ENCODE assay signal across 9 cellular contexts in the genomic region with DNA sequence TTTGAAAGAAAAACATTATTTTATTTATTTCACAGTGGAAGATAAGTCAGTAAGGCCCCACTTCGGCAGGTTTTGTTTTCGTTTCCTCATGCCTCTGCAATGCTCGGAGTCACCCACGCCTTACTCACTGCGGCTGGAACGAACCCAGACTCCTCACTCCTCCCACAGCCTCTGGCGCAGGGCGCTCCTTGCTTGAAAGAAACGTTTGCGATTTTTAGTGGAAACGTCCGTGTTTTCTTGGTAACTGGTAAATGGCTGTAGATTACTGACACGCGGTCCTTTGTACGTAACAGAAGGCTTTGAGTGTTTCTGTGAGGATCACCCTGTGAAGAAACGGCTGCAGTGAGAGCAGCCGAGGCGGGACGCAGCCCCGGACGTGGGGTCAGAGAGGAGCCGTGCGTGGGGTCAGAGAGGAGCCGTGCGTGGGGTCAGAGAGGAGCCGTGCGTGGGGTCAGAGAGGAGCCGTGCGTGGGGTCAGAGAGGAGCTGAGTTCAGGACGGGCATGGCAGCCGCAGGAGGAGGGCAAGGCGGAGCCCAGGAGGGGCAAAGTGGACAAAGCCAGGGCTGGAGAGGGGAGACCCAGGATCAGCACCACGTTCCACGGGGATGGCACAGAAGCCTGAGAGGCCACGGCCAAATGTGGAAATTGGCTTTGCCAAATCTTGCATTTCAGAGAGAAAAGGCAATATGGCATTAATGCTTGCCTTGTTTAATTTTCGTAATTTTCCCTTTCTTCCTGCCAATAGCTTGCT.
DNase-seq lines count a peak whose midpoint lies in the region; ATAC-seq and TF ChIP-seq lines count a peak whose summit lies in the region.
"Had no signal": no experiment of that assay in that cellular context is flagged by ENCODE, and none has a peak within 500 bp of the region (broad histone marks: within the 10 kb centered on the region; RNA-seq: fewer than 3 reads in every experiment).

No MANE protein-coding gene starts in this region.

- no peaks in the 10 kb centered on the region for H3K9me3 ChIP-seq in CD8-positive, alpha-beta memory T cell (ENCODE audit: low read length)
- H3K9me3 ChIP-seq in SK-N-SH, result no peaks in the 10 kb centered on the region
- H3K9me3 ChIP-seq in heart left ventricle, result no peaks in the 10 kb centered on the region

- peaks cover 0 to 2% (median 0%) of the 10 kb centered on the region in 5 donors for H3K9me3 Mint-ChIP-seq in CD8-positive, alpha-beta memory T cell

- ATAC-seq in heart left ventricle, result peak; percentile 63 to 95 (median 92)

- H3K27ac Mint-ChIP-seq in CD8-positive, alpha-beta memory T cell, result no peak overlapping the region

- no peaks in the 10 kb centered on the region for H3F3A ChIP-seq in SK-N-SH (replicated peaks; ENCODE audit: insufficient read depth)

- no peak overlapping the region for H3K4me3 Mint-ChIP-seq in CD8-positive, alpha-beta memory T cell

- peaks cover 0 to 4% of the 10 kb centered on the region in 2 donors for H3K27me3 Mint-ChIP-seq in CD8-positive, alpha-beta memory T cell

- no peak for TF ChIP-seq RAD21 in SK-N-SH (IDR thresholded peaks at IDR 0.05; ENCODE audit: low read length)

- POLR2A ChIA-PET in CD8-positive, alpha-beta memory T cell (lab: Charles Lee), result no interaction called here
- POLR2A ChIA-PET in SK-N-SH (lab: Yijun Ruan, JAX), result no interaction called here

- H3K9ac ChIP-seq in SK-N-SH (peak overlapping the region; percentile 61), rectal smooth muscle tissue (ENCODE audit: low read length) (peak overlapping the region; percentile 10)

- TF ChIP-seq CTCF in SK-N-SH (IDR thresholded peaks at IDR 0.05) (no peak), heart left ventricle (IDR thresholded peaks at IDR 0.05) (no peak)

- H3K27ac ChIP-seq in CD8-positive, alpha-beta memory T cell (ENCODE audit: low read depth, low read length), result peak overlapping the region; percentile 48
- H3K27ac ChIP-seq in SK-N-SH (ENCODE audit: low read depth in 2 of 2, low read length in 1 of 2), result peak overlapping the region; percentile 43 to 58; a peak in 3 of 4 replicates
- peak overlapping the region; percentile 5 to 84 (median 74) for H3K27ac ChIP-seq in heart left ventricle
- H3K27ac ChIP-seq in rectal smooth muscle tissue (ENCODE audit: low read depth, low read length), result peak overlapping the region; percentile 81

- H3K79me2 ChIP-seq in SK-N-SH (ENCODE audit: insufficient read depth), result no peaks in the 10 kb centered on the region

- peak overlapping the region; percentile 76 for H2AFZ ChIP-seq in SK-N-SH (ENCODE audit: low read depth)

- CTCF ChIA-PET in CD8-positive, alpha-beta memory T cell (lab: Charles Lee), result no interaction called here
- CTCF ChIA-PET in SK-N-SH (lab: Yijun Ruan, JAX), result interaction anchor here (0.8 to 1.3 kb wide), 2 partner anchors 11 to 12 kb away, joined by 3 read pairs; no protein-coding TSS in a partner anchor

- H3K36me3 ChIP-seq in CD8-positive, alpha-beta memory T cell (ENCODE audit: insufficient read depth, low read length), result no peaks in the 10 kb centered on the region
- H3K36me3 ChIP-seq in SK-N-SH (replicated peaks in 1 of 2; ENCODE audit: control insufficient read depth in 1 of 2, insufficient read depth in 2 of 2, low read length in 1 of 2) (no peaks in the 10 kb centered on the region), heart left ventricle (no peaks in the 10 kb centered on the region), rectal smooth muscle tissue (ENCODE audit: control insufficient read depth, insufficient read depth, low read length) (no peaks in the 10 kb centered on the region)

- H3K9me2 ChIP-seq in SK-N-SH, result no peaks in the 10 kb centered on the region

- 57% methylated on average over 36 of the region's 36 CpGs for WGBS in SK-N-SH (ENCODE audit: low lambda C conversion rate)
- WGBS in heart left ventricle, 4 donors, result 68 to 76% (median 72%) methylated on average over 36 of the region's 36 CpGs

- H3K4me3 ChIP-seq in CD8-positive, alpha-beta memory T cell (ENCODE audit: low read length), result no peak overlapping the region
- peak overlapping the region; percentile 31 to 44 for H3K4me3 ChIP-seq in SK-N-SH (ENCODE audit: low read depth in 2 of 2, low read length in 1 of 2)
- H3K4me3 ChIP-seq in heart left ventricle, result peak overlapping the region in 10 of 12 donors; percentile 10 to 55 (median 40)
- peak overlapping the region; percentile 50 for H3K4me3 ChIP-seq in rectal smooth muscle tissue (ENCODE audit: low read length)

- no peaks in the 10 kb centered on the region for H3K27me3 ChIP-seq in CD8-positive, alpha-beta memory T cell (ENCODE audit: insufficient read depth, low read length, poor library complexity, severe bottlenecking)
- H3K27me3 ChIP-seq in SK-N-SH (ENCODE audit: insufficient read depth) (no peaks in the 10 kb centered on the region), heart left ventricle (no peaks in the 10 kb centered on the region), rectal smooth muscle tissue (ENCODE audit: control insufficient read depth, insufficient read depth, low read length) (no peaks in the 10 kb centered on the region)

- H3K4me1 ChIP-seq in CD8-positive, alpha-beta memory T cell (ENCODE audit: insufficient read depth, low read length), result no peaks in the 10 kb centered on the region
- H3K4me1 ChIP-seq in SK-N-SH (ENCODE audit: control insufficient read depth in 1 of 2, insufficient read depth in 2 of 2, low read depth in 1 of 2, low read length in 1 of 2), result no peaks in the 10 kb centered on the region; a peak in 2 of 4 replicates
- H3K4me1 ChIP-seq in heart left ventricle, result peaks cover 0 to 10% (median 0%) of the 10 kb centered on the region in 12 donors
- peaks cover 5% of the 10 kb centered on the region for H3K4me1 ChIP-seq in rectal smooth muscle tissue (ENCODE audit: control insufficient read depth, insufficient read depth, low read length)

- H3K4me2 ChIP-seq in SK-N-SH, result peak overlapping the region; percentile 61

- intact Hi-C loops in heart left ventricle (cut with DNase I), result no loop called here

- no peak for DNase-seq in CD8-positive, alpha-beta memory T cell
- DNase-seq in SK-N-SH, result peak; percentile 57
- peak; percentile 70 to 79 (median 72) for DNase-seq in heart left ventricle
- no peak for DNase-seq in UCSD-AML1 (lab: John Stamatoyannopoulos, UW; ENCODE audit: unreplicated experiment)
- no peak for DNase-seq in globus pallidus (ENCODE audit: low spot score)
- DNase-seq in NCI-H69 (lab: John Stamatoyannopoulos, UW), result no peak
- no peak for DNase-seq in NCI-H2196 (lab: John Stamatoyannopoulos, UW; ENCODE audit: unreplicated experiment)
- DNase-seq: NCI-H1694 treated with DMSO at 0.1 percent for 48 hours had no signal

- no peak for TF ChIP-seq EP300 in SK-N-SH (IDR thresholded peaks at IDR 0.05; ENCODE audit: borderline replicate concordance in 1 of 2, low read depth in 1 of 2, low read length in 1 of 2)

- no peaks in the 10 kb centered on the region for H3K4me1 Mint-ChIP-seq in CD8-positive, alpha-beta memory T cell

- H4K20me1 ChIP-seq in SK-N-SH (ENCODE audit: insufficient read depth), result no peaks in the 10 kb centered on the region

- peak in 1 of 2 donors; percentile 10 for TF ChIP-seq POLR2A in heart left ventricle (IDR thresholded peaks at IDR 0.05)

- peaks cover 0 to 8% (median 0%) of the 10 kb centered on the region in 3 donors for H3K36me3 Mint-ChIP-seq in CD8-positive, alpha-beta memory T cell

TF ChIP-seq in SK-N-SH, 30 proteins besides CTCF, POLR2A, EP300 and RAD21:
- TF ChIP-seq SMC3 (IDR thresholded peaks at IDR 0.05; ENCODE audit: low read depth, low read length) (no peak), MAX (IDR thresholded peaks at IDR 0.05; ENCODE audit: low read depth) (peak; percentile 51), RXRA (IDR thresholded peaks at IDR 0.05; ENCODE audit: borderline replicate concordance, low read depth) (no peak), ELF1 (IDR thresholded peaks at IDR 0.05) (no peak), CHD2 (IDR thresholded peaks at IDR 0.05; ENCODE audit: low read length, partially characterized antibody) (no peak), GABPA (IDR thresholded peaks at IDR 0.05; ENCODE audit: low read depth) (no peak), NRF1 (IDR thresholded peaks at IDR 0.05; ENCODE audit: low read depth, low read length) (no peak)

Comparison
In these comparisons a context has a peak if more than half of its experiments do, and no peak if none do; other contexts are left out.
1. DNase-seq: peak in SK-N-SH (single experiment) and heart left ventricle (5 of 5); none in CD8-positive, alpha-beta memory T cell (0 of 5), UCSD-AML1 (single experiment), globus pallidus (single experiment), NCI-H69 (single experiment) and NCI-H2196 (single experiment).
2. Peak in every context shown above with its lines, with median percentiles within 50 percentile points of each other: H3K27ac ChIP-seq.